ENCODE assay signal across 24 cellular contexts in the genomic region with DNA sequence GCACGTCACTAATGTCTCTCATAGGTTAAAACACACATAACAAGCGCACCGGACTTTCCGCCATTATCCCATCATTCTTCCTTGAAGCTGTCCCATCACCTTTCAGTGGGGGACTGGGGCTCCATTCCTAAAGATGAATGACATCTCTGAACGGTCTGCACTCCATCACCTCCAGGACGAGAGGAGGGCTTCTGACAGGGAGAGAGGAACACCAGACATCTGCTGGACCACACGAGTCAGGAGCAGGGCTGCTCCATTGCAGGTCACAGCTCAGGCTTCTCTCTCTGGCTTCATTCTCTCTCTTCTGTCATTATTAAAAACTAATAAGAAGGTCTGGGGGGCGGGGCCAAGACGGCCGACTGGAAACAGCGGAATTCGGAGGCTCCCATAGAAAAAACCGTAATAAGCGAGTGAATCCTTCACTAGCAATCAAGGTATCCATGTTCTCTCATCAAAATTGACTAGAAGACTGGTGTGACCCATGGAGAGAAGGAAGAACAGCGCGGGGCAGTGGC.
"Had no signal": no experiment of that assay in that cellular context is flagged by ENCODE, and none has a peak within 500 bp of the region (broad histone marks: within the 10 kb centered on the region; RNA-seq: fewer than 3 reads in every experiment).

No MANE protein-coding gene starts in this region.

- H3K36me3 ChIP-seq: brain microvascular endothelial cell, cardiac muscle cell, SJSA1 had no signal

- H3K27me3 ChIP-seq: brain microvascular endothelial cell, cardiac muscle cell, SJSA1 had no signal

- DNase-seq: activated CD4-positive, alpha-beta T cell treated with anti-CD3 and anti-CD28 coated beads for 36 hours; activated CD8-positive, alpha-beta memory T cell treated with anti-CD3 and anti-CD28 coated beads, Interleukin-2, amount 50 U/mL, for 4 hours; activated CD8-positive, alpha-beta T cell treated with anti-CD3 and anti-CD28 coated beads for 36 hours; activated gamma-delta T cell treated with Interleukin-2 at 50 U/mL for 16 hours; activated naive CD4-positive, alpha-beta T cell treated with anti-CD3 and anti-CD28 coated beads, Interleukin-2, amount 10 ng/mL, durations not matched to agents 7 days and 5 days; activated naive CD8-positive, alpha-beta T cell treated with anti-CD3 and anti-CD28 coated beads for 36 hours; activated T-cell treated with anti-CD3 and anti-CD28 coated beads, Interleukin-2, amount 50 U/mL, for 72 hours; brain microvascular endothelial cell; Karpas-422; MM.1S; NCI-H1105; NCI-H1436; NCI-H1694 treated with DMSO at 0.1 percent for 48 hours; NCI-H2029 treated with DMSO at 0.1 percent for 48 hours; NCI-H510A treated with DMSO at 0.1 percent for 48 hours; NCI-H69; NK-92 treated with Interleukin-12 subunit alpha and Interleukin-12 subunit beta, amount 100 ng/mL, for 24 hours; PC-3; SHP77; T-helper 17 cell; T-helper 9 cell had no signal

- H3K27ac ChIP-seq: brain microvascular endothelial cell, cardiac muscle cell, SJSA1 had no signal

- H3K4me3 Mint-ChIP-seq: activated CD4-positive, alpha-beta T cell treated with anti-CD3 and anti-CD28 coated beads for 36 hours; activated CD8-positive, alpha-beta T cell treated with anti-CD3 and anti-CD28 coated beads for 36 hours; activated naive CD4-positive, alpha-beta T cell treated with anti-CD3 and anti-CD28 coated beads, Interleukin-2, amount 10 ng/mL, durations not matched to agents 7 days and 5 days; activated naive CD8-positive, alpha-beta T cell treated with anti-CD3 and anti-CD28 coated beads for 36 hours; activated T-cell treated with anti-CD3 and anti-CD28 coated beads, Interleukin-2, amount 50 U/mL, for 72 hours; T-helper 17 cell had no signal

- H3K27me3 Mint-ChIP-seq: activated CD4-positive, alpha-beta T cell treated with anti-CD3 and anti-CD28 coated beads for 36 hours; activated CD8-positive, alpha-beta T cell treated with anti-CD3 and anti-CD28 coated beads for 36 hours; activated naive CD4-positive, alpha-beta T cell treated with anti-CD3 and anti-CD28 coated beads, Interleukin-2, amount 10 ng/mL, durations not matched to agents 7 days and 5 days; activated naive CD8-positive, alpha-beta T cell treated with anti-CD3 and anti-CD28 coated beads for 36 hours; T-helper 17 cell had no signal

- H3K27ac Mint-ChIP-seq: activated CD4-positive, alpha-beta T cell treated with anti-CD3 and anti-CD28 coated beads for 36 hours; activated CD8-positive, alpha-beta T cell treated with anti-CD3 and anti-CD28 coated beads for 36 hours; activated naive CD4-positive, alpha-beta T cell treated with anti-CD3 and anti-CD28 coated beads, Interleukin-2, amount 10 ng/mL, durations not matched to agents 7 days and 5 days; activated naive CD8-positive, alpha-beta T cell treated with anti-CD3 and anti-CD28 coated beads for 36 hours; activated T-cell treated with anti-CD3 and anti-CD28 coated beads, Interleukin-2, amount 50 U/mL, for 72 hours; activated T-helper 2 cell treated with anti-CD3 and anti-CD28 coated beads, Interferon-gamma antibody, Interleukin-2, Interleukin-4, amounts not matched to agents 10 μg/mL and 5 μg/mL and 100 μg/mL, durations not matched to agents 14 hours and 24 hours and 36 hours; T-helper 17 cell had no signal

- H3K36me3 Mint-ChIP-seq: activated naive CD4-positive, alpha-beta T cell treated with anti-CD3 and anti-CD28 coated beads, Interleukin-2, amount 10 ng/mL, durations not matched to agents 7 days and 5 days; activated naive CD8-positive, alpha-beta T cell treated with anti-CD3 and anti-CD28 coated beads for 36 hours had no signal

- H3K4me1 Mint-ChIP-seq: activated CD4-positive, alpha-beta T cell treated with anti-CD3 and anti-CD28 coated beads for 36 hours; activated naive CD4-positive, alpha-beta T cell treated with anti-CD3 and anti-CD28 coated beads, Interleukin-2, amount 10 ng/mL, durations not matched to agents 7 days and 5 days; activated naive CD8-positive, alpha-beta T cell treated with anti-CD3 and anti-CD28 coated beads for 36 hours; T-helper 17 cell had no signal

- H3K4me1 ChIP-seq: SJSA1 had no signal

- ATAC-seq: activated CD4-positive, alpha-beta T cell treated with anti-CD3 and anti-CD28 coated beads for 36 hours; activated CD8-positive, alpha-beta T cell treated with anti-CD3 and anti-CD28 coated beads for 36 hours; activated T-cell treated with anti-CD3 and anti-CD28 coated beads, Interleukin-2, amount 50 U/mL, for 72 hours; PC-3; T-helper 17 cell had no signal

- H3K4me3 ChIP-seq: cardiac muscle cell, SJSA1 had no signal

- H3K9me3 ChIP-seq: SJSA1 had no signal

- H3K9me3 Mint-ChIP-seq: activated naive CD8-positive, alpha-beta T cell treated with anti-CD3 and anti-CD28 coated beads for 36 hours had no signal
